2 cellular contexts compared by ENCODE assay signal in genomic region chr14:77638738-77639137, GRCh38.
TF ChIP-seq lines count a peak whose summit lies in the region.

No MANE protein-coding gene starts in this region.

TF ChIP-seq in IMR-90, 13 proteins besides CTCF, POLR2A, EP300 and RAD21:
- TF ChIP-seq RFX5 (IDR thresholded peaks at IDR 0.05; ENCODE audit: low read depth, low read length): no peak
- TF ChIP-seq BHLHE40 (IDR thresholded peaks at IDR 0.05; ENCODE audit: low read depth, low read length): peak; percentile 20; the same call in 1 of the 2 replicates
- TF ChIP-seq MAZ (IDR thresholded peaks at IDR 0.05; ENCODE audit: borderline replicate concordance, low read depth, low read length): peak; percentile 14; the same call in 1 of the 2 replicates
- TF ChIP-seq NFE2L2 (IDR thresholded peaks at IDR 0.05; ENCODE audit: low read depth, low read length): no peak
- peak; percentile 45 for TF ChIP-seq MAFK (IDR thresholded peaks at IDR 0.05; ENCODE audit: low read depth, low read length)
- peak; percentile 91 for TF ChIP-seq FOS (IDR thresholded peaks at IDR 0.05; ENCODE audit: low read depth, low read length)

TF ChIP-seq in GM23338, 12 proteins besides CTCF, POLR2A, EP300 and RAD21:
- no peak for TF ChIP-seq EZH2 (IDR thresholded peaks at IDR 0.05; ENCODE audit: low read depth, unreplicated experiment)
- TF ChIP-seq REST (IDR thresholded peaks at IDR 0.05; ENCODE audit: unreplicated experiment): no peak
- TF ChIP-seq POLR2AphosphoS5 (IDR thresholded peaks at IDR 0.05; ENCODE audit: low read depth): no peak
